In the genomic region with DNA sequence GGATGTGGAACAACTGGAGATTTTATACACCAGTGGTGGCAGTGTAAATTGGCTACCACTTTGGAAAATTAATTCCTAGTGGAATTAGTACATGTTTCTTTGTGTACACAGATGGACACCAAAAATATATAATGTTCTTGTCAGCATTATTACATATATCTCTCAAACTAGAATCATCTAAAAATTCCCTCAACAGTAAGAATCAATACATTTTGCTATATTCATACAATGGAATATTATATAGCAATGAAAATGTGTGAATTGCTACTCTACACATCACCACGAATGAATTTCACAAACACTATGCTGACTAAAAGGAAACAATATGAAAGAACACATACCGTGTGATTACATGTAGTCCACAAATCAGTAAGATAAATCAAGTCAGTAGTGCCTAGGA, we compare ENCODE assay signal across 9 cellular contexts.
"Had no signal": no experiment of that assay in that cellular context is flagged by ENCODE, and none has a peak within 500 bp of the region (broad histone marks: within the 10 kb centered on the region; RNA-seq: fewer than 3 reads in every experiment).

No MANE protein-coding gene starts in this region.

- H3K4me3 Mint-ChIP-seq: H9, HFFc6 had no signal

- H3K4me2 ChIP-seq: KMS-11 had no signal

- DNase-seq: GM23248, GOT3, H9, HCEC 1CT, HFFc6, IMR-90, KBM-7 had no signal

- H3K4me1 Mint-ChIP-seq: H9 had no signal

- H2AFZ ChIP-seq: GM23248 had no signal

- H3K27ac ChIP-seq: GM23248, HL-60, KMS-11 had no signal

- H3K9ac ChIP-seq: GM23248, KMS-11 had no signal

- H3K4me3 ChIP-seq: GM23248 had no signal

- H3K9me3 Mint-ChIP-seq: H9, HFFc6 had no signal

- H3K27ac Mint-ChIP-seq: H9, HFFc6 had no signal
